ENCODE assay signal across 27 cellular contexts in genomic region chr5:34690301-34690700, GRCh38. TPM values are rescaled to one million over a fixed set of nuclear protein-coding genes. Genes with fewer than 3 reads are reported as not detected.
DNase-seq lines count a peak whose midpoint lies in the region; TF ChIP-seq lines count a peak whose summit lies in the region.
"Had no signal": no experiment of that assay in that cellular context is flagged by ENCODE, and none has a peak within 500 bp of the region (broad histone marks: within the 10 kb centered on the region; RNA-seq: fewer than 3 reads in every experiment).

No MANE protein-coding gene starts in this region.

- H3K36me3 Mint-ChIP-seq in chondrocyte (ENCODE audit: low read depth) (peaks cover 9% of the 10 kb centered on the region), nephron (ENCODE audit: low read depth) (peaks cover 28% of the 10 kb centered on the region)
- H3K36me3 Mint-ChIP-seq in activated T-helper 2 cell treated with anti-CD3 and anti-CD28 coated beads, Interferon-gamma antibody, Interleukin-2, Interleukin-4, amounts not matched to agents 10 μg/mL and 5 μg/mL and 100 μg/mL, durations not matched to agents 14 hours and 24 hours and 36 hours (ENCODE audit: low read depth), result no peaks in the 10 kb centered on the region
- H3K36me3 Mint-ChIP-seq: activated naive CD8-positive, alpha-beta T cell treated with anti-CD3 and anti-CD28 coated beads for 36 hours; stimulated activated effector memory CD8-positive, alpha-beta T cell treated with anti-CD3 and anti-CD28 coated beads, Interleukin-12 subunit alpha, Interleukin-12 subunit beta, amount 100 ng/mL, for 72 hours; T-cell had no signal

- TF ChIP-seq CTCF in chondrocyte (IDR thresholded peaks at IDR 0.05) (no peak), nephron (IDR thresholded peaks at IDR 0.05; ENCODE audit: unreplicated experiment in 3 of 3) (no peak), coronary artery (IDR thresholded peaks at IDR 0.05) (no peak)

- DNase-seq in NCI-H748 (lab: John Stamatoyannopoulos, UW; ENCODE audit: unreplicated experiment), result peak; percentile 41
- DNase-seq in NCI-H748 treated with DMSO at 0.1 percent for 48 hours (lab: John Stamatoyannopoulos, UW), result no peak
- DNase-seq in chondrocyte (ENCODE audit: low spot score), result no peak
- no peak for DNase-seq in NCI-H2227 treated with DMSO at 0.1 percent for 48 hours (lab: John Stamatoyannopoulos, UW)
- no peak for DNase-seq in activated CD4-positive, alpha-beta T cell treated with anti-CD3 and anti-CD28 coated beads for 1 hour
- DNase-seq in coronary artery (ENCODE audit: low spot score), result no peak
- DNase-seq in activated T-helper 2 cell treated with anti-CD3 and anti-CD28 coated beads, Interferon-gamma antibody, Interleukin-2, Interleukin-4, amounts not matched to agents 10 μg/mL and 5 μg/mL and 100 μg/mL, durations not matched to agents 14 hours and 24 hours and 36 hours (ENCODE audit: low spot score), result no peak
- DNase-seq: activated CD4-positive, alpha-beta T cell treated with anti-CD3 and anti-CD28 coated beads, Interleukin-2, amount 10 ng/mL, durations not matched to agents 7 days and 5 days; activated effector memory CD4-positive, alpha-beta T cell treated with anti-CD3 and anti-CD28 coated beads, Interleukin-2, amount 50 U/mL, for 16 hours; activated naive CD8-positive, alpha-beta T cell treated with anti-CD3 and anti-CD28 coated beads for 36 hours; anterior cingulate cortex; colonic mucosa; effector CD8-positive, alpha-beta T cell; erythroblast; glutamatergic neuron; left ventricle myocardium superior; NCI-H1092; NCI-H1930; NCI-H345; nucleus accumbens; T-cell; upper lobe of left lung had no signal

- H3K4me3 Mint-ChIP-seq in chondrocyte (ENCODE audit: unreplicated experiment) (no peak overlapping the region), nephron (no peak overlapping the region)
- no peak overlapping the region for H3K4me3 Mint-ChIP-seq in activated T-helper 2 cell treated with anti-CD3 and anti-CD28 coated beads, Interferon-gamma antibody, Interleukin-2, Interleukin-4, amounts not matched to agents 10 μg/mL and 5 μg/mL and 100 μg/mL, durations not matched to agents 14 hours and 24 hours and 36 hours (ENCODE audit: low read depth)
- H3K4me3 Mint-ChIP-seq: activated CD4-positive, alpha-beta T cell treated with anti-CD3 and anti-CD28 coated beads, Interleukin-2, amount 10 ng/mL, durations not matched to agents 7 days and 5 days; activated naive CD8-positive, alpha-beta T cell treated with anti-CD3 and anti-CD28 coated beads for 36 hours; stimulated activated effector memory CD8-positive, alpha-beta T cell treated with anti-CD3 and anti-CD28 coated beads, Interleukin-12 subunit alpha, Interleukin-12 subunit beta, amount 100 ng/mL, for 72 hours; T-cell had no signal

- no peak overlapping the region for H3K4me3 ChIP-seq in coronary artery
- H3K4me3 ChIP-seq: colonic mucosa, K562, upper lobe of left lung had no signal

- H3K27me3 Mint-ChIP-seq in chondrocyte (ENCODE audit: low read depth) (no peaks in the 10 kb centered on the region), nephron (ENCODE audit: low read depth) (no peaks in the 10 kb centered on the region)
- H3K27me3 Mint-ChIP-seq in activated T-helper 2 cell treated with anti-CD3 and anti-CD28 coated beads, Interferon-gamma antibody, Interleukin-2, Interleukin-4, amounts not matched to agents 10 μg/mL and 5 μg/mL and 100 μg/mL, durations not matched to agents 14 hours and 24 hours and 36 hours (ENCODE audit: low read depth), result no peaks in the 10 kb centered on the region
- H3K27me3 Mint-ChIP-seq: activated CD4-positive, alpha-beta T cell treated with anti-CD3 and anti-CD28 coated beads, Interleukin-2, amount 10 ng/mL, durations not matched to agents 7 days and 5 days; activated naive CD8-positive, alpha-beta T cell treated with anti-CD3 and anti-CD28 coated beads for 36 hours; T-cell had no signal

- H3K4me1 Mint-ChIP-seq in chondrocyte (ENCODE audit: low read depth) (peaks cover 90% of the 10 kb centered on the region), nephron (peaks cover 60% of the 10 kb centered on the region)
- peaks cover 7% of the 10 kb centered on the region for H3K4me1 Mint-ChIP-seq in activated T-helper 2 cell treated with anti-CD3 and anti-CD28 coated beads, Interferon-gamma antibody, Interleukin-2, Interleukin-4, amounts not matched to agents 10 μg/mL and 5 μg/mL and 100 μg/mL, durations not matched to agents 14 hours and 24 hours and 36 hours (ENCODE audit: low read depth)

- H3K27ac Mint-ChIP-seq in chondrocyte (ENCODE audit: unreplicated experiment) (peak overlapping the region; percentile 87), nephron (peak overlapping the region; percentile 36 to 65 (median 62))
- H3K27ac Mint-ChIP-seq in activated T-helper 2 cell treated with anti-CD3 and anti-CD28 coated beads, Interferon-gamma antibody, Interleukin-2, Interleukin-4, amounts not matched to agents 10 μg/mL and 5 μg/mL and 100 μg/mL, durations not matched to agents 14 hours and 24 hours and 36 hours, result no peak overlapping the region
- H3K27ac Mint-ChIP-seq: activated CD4-positive, alpha-beta T cell treated with anti-CD3 and anti-CD28 coated beads, Interleukin-2, amount 10 ng/mL, durations not matched to agents 7 days and 5 days; activated naive CD8-positive, alpha-beta T cell treated with anti-CD3 and anti-CD28 coated beads for 36 hours; stimulated activated effector memory CD8-positive, alpha-beta T cell treated with anti-CD3 and anti-CD28 coated beads, Interleukin-12 subunit alpha, Interleukin-12 subunit beta, amount 100 ng/mL, for 72 hours; T-cell had no signal

- H3K27ac ChIP-seq in coronary artery, result no peak overlapping the region
- H3K27ac ChIP-seq: C4-2B, colonic mucosa, RWPE1, upper lobe of left lung had no signal

- H3K9me3 Mint-ChIP-seq in chondrocyte (ENCODE audit: low read depth), result no peaks in the 10 kb centered on the region
- no peaks in the 10 kb centered on the region for H3K9me3 Mint-ChIP-seq in nephron
- H3K9me3 Mint-ChIP-seq in activated T-helper 2 cell treated with anti-CD3 and anti-CD28 coated beads, Interferon-gamma antibody, Interleukin-2, Interleukin-4, amounts not matched to agents 10 μg/mL and 5 μg/mL and 100 μg/mL, durations not matched to agents 14 hours and 24 hours and 36 hours, result no peaks in the 10 kb centered on the region
- H3K9me3 Mint-ChIP-seq: activated CD4-positive, alpha-beta T cell treated with anti-CD3 and anti-CD28 coated beads, Interleukin-2, amount 10 ng/mL, durations not matched to agents 7 days and 5 days; activated naive CD8-positive, alpha-beta T cell treated with anti-CD3 and anti-CD28 coated beads for 36 hours; stimulated activated effector memory CD8-positive, alpha-beta T cell treated with anti-CD3 and anti-CD28 coated beads, Interleukin-12 subunit alpha, Interleukin-12 subunit beta, amount 100 ng/mL, for 72 hours; T-cell had no signal

- intact Hi-C loops in activated T-helper 2 cell treated with anti-CD3 and anti-CD28 coated beads, Interferon-gamma antibody, Interleukin-2, Interleukin-4, amounts not matched to agents 10 μg/mL and 5 μg/mL and 100 μg/mL, durations not matched to agents 14 hours and 24 hours and 36 hours (cut with micrococcal nuclease), result no loop called here

RNA-seq across cellular contexts. Expression of gene RAI14, which starts 34.2 kb away (rescaled TPM):
- total RNA-seq in chondrocyte, result 177 to 287 TPM (median 260 TPM) in 3 replicates
- 4.0 and 4.2 TPM in 2 replicates for total RNA-seq in activated T-helper 2 cell treated with anti-CD3 and anti-CD28 coated beads, Interferon-gamma antibody, Interleukin-2, Interleukin-4, amounts not matched to agents 10 μg/mL and 5 μg/mL and 100 μg/mL, durations not matched to agents 14 hours and 24 hours and 36 hours

Comparison
In these comparisons a context has a peak if more than half of its experiments do, and no peak if none do; other contexts are left out.
1. RNA of gene RAI14, which starts 34.2 kb away (total RNA-seq): 177 to 287 TPM in chondrocyte; 4.0 to 4.2 TPM in activated T-helper 2 cell treated with anti-CD3 and anti-CD28 coated beads, Interferon-gamma antibody, Interleukin-2, Interleukin-4, amounts not matched to agents 10 μg/mL and 5 μg/mL and 100 μg/mL, durations not matched to agents 14 hours and 24 hours and 36 hours; every median in the first group is over 10 times any median in the second.